19 cellular contexts compared by ENCODE assay signal in the genomic region with DNA sequence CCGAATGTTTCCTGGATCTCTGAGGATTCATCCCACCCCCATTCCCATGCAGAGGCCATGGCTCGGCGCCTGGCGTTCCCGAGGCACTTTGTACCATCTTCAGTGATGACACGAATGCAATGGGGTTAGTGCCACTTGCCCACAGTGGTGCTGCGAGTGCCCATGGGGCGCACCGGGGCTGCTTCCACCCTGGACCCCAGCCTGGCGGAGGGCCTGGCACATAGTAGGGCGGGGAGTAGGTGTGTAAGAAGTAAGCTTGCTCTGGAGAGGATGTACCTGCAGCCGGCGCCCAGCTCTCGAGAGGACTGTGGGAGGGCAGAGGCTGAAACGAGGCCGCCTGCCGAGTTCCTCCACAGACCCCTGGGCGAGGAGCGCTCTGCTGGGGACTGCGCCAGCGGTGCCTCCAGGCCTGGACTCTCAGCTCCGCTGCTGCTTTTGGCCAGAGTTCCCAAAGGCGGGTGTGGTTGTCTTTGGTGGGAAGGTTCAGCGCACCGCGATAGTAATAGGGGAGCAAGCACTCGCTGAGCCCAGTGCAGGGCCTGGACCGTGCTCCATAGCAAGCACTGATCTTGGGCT. TPM values are rescaled to one million over a fixed set of nuclear protein-coding genes. Genes with fewer than 3 reads are reported as not detected.
DNase-seq lines count a peak whose midpoint lies in the region; ATAC-seq, FAIRE-seq and TF ChIP-seq lines count a peak whose summit lies in the region.
"Had no signal": no experiment of that assay in that cellular context is flagged by ENCODE, and none has a peak within 500 bp of the region (broad histone marks: within the 10 kb centered on the region; RNA-seq: fewer than 3 reads in every experiment).

No MANE protein-coding gene starts in this region.

- H3K36me3 ChIP-seq in GM12878 (ENCODE audit: control insufficient read depth in 2 of 2, insufficient read depth in 2 of 2, low read length in 1 of 2) = peaks cover 7 to 9% of the 10 kb centered on the region in 2 experiments
- H3K36me3 ChIP-seq in osteoblast (ENCODE audit: insufficient read depth, low read length) = peaks cover 27% of the 10 kb centered on the region

- peaks cover 4% of the 10 kb centered on the region for H3K4me1 Mint-ChIP-seq in activated CD4-positive, alpha-beta memory T cell treated with anti-CD3 and anti-CD28 coated beads, Interleukin-2, amount 10 ng/mL, durations not matched to agents 7 days and 5 days
- H3K4me1 Mint-ChIP-seq in activated CD4-positive, alpha-beta memory T cell treated with anti-CD3 and anti-CD28 coated beads for 36 hours (ENCODE audit: low read depth) = peaks cover 5% of the 10 kb centered on the region
- no peaks in the 10 kb centered on the region for H3K4me1 Mint-ChIP-seq in WTC11

- no peak for DNase-seq in activated CD4-positive, alpha-beta memory T cell treated with anti-CD3 and anti-CD28 coated beads, Interleukin-2, amount 10 ng/mL, durations not matched to agents 7 days and 5 days
- no peak for DNase-seq in activated CD4-positive, alpha-beta memory T cell treated with anti-CD3 and anti-CD28 coated beads for 36 hours
- no peak for DNase-seq in GM12878 (ENCODE audit: low read depth, low spot score)
- DNase-seq in osteoblast (ENCODE audit: insufficient read length, low spot score, missing footprints) = peak; percentile 81
- no peak for DNase-seq in activated CD4-positive, CD25-positive, alpha-beta regulatory T cell (lab: John Stamatoyannopoulos, UW)
- no peak for DNase-seq in WTC11 (ENCODE audit: low spot score)
- DNase-seq: 8988T, C1 segment of cervical spinal cord, COR-L47, DMS53, HCEC 1CT, NCI-H1417 treated with DMSO at 0.1 percent for 48 hours, NCI-H2029, NCI-H510A, NCI-H82, Peyer's patch, SHP77 had no signal

- H3K9me3 ChIP-seq in GM12878 (replicated peaks; ENCODE audit: control insufficient read depth, insufficient read depth, low read length) (no peaks in the 10 kb centered on the region), osteoblast (ENCODE audit: low read depth, low read length) (no peaks in the 10 kb centered on the region)
- H3K9me3 ChIP-seq: Peyer's patch had no signal

- RAD21 ChIA-PET in GM12878 (lab: Charles Lee; ENCODE audit: unreplicated experiment) = no interaction called here

- H3K4me1 ChIP-seq in GM12878 (ENCODE audit: control insufficient read depth, insufficient read depth, low read length) (peaks cover 13% of the 10 kb centered on the region), osteoblast (ENCODE audit: insufficient read depth, low read length) (no peaks in the 10 kb centered on the region)

- H3K4me2 ChIP-seq in GM12878 (ENCODE audit: control insufficient read depth, insufficient read depth) = no peak overlapping the region
- H3K4me2 ChIP-seq in osteoblast (ENCODE audit: insufficient read depth, low read length) = no peak overlapping the region

- TF ChIP-seq RAD21 in GM12878 (IDR thresholded peaks at IDR 0.05; ENCODE audit: insufficient read depth, low read depth, low read length) = no peak

- peaks cover 49% of the 10 kb centered on the region for H3K36me3 Mint-ChIP-seq in activated CD4-positive, alpha-beta memory T cell treated with anti-CD3 and anti-CD28 coated beads, Interleukin-2, amount 10 ng/mL, durations not matched to agents 7 days and 5 days (ENCODE audit: low read depth)
- H3K36me3 Mint-ChIP-seq in activated CD4-positive, alpha-beta memory T cell treated with anti-CD3 and anti-CD28 coated beads for 36 hours = peaks cover 36% of the 10 kb centered on the region
- peaks cover 37% of the 10 kb centered on the region for H3K36me3 Mint-ChIP-seq in WTC11
- H3K36me3 Mint-ChIP-seq: IgD-negative memory B cell had no signal

- FAIRE-seq in GM12878 (lab: Jason Lieb, UNC) = no peak

- H3K4me3 Mint-ChIP-seq in activated CD4-positive, alpha-beta memory T cell treated with anti-CD3 and anti-CD28 coated beads, Interleukin-2, amount 10 ng/mL, durations not matched to agents 7 days and 5 days = no peak overlapping the region
- no peak overlapping the region for H3K4me3 Mint-ChIP-seq in activated CD4-positive, alpha-beta memory T cell treated with anti-CD3 and anti-CD28 coated beads for 36 hours
- H3K4me3 Mint-ChIP-seq in WTC11 = no peak overlapping the region

- H3K27me3 Mint-ChIP-seq in activated CD4-positive, alpha-beta memory T cell treated with anti-CD3 and anti-CD28 coated beads, Interleukin-2, amount 10 ng/mL, durations not matched to agents 7 days and 5 days = peaks cover under 1% of the 10 kb centered on the region
- peaks cover 2% of the 10 kb centered on the region for H3K27me3 Mint-ChIP-seq in activated CD4-positive, alpha-beta memory T cell treated with anti-CD3 and anti-CD28 coated beads for 36 hours
- H3K27me3 Mint-ChIP-seq in WTC11 (ENCODE audit: low read depth) = no peaks in the 10 kb centered on the region

- H2AFZ ChIP-seq in GM12878 (ENCODE audit: control insufficient read depth, low read depth, low read length) (no peak overlapping the region), osteoblast (ENCODE audit: low read length) (no peak overlapping the region)

- in situ Hi-C loops in GM12878 (cut with MboI) = no loop called here

- no peak overlapping the region for H3K9ac ChIP-seq in GM12878 (ENCODE audit: control insufficient read depth, insufficient read depth, low read length)

- 97% methylated on average over 28 of the region's 28 CpGs for WGBS in GM12878 (ENCODE audit: insufficient coverage, insufficient replicate concordance, low lambda C conversion rate, missing lambda C conversion rate)

- H3K4me3 ChIP-seq in GM12878 (no peak overlapping the region), osteoblast (ENCODE audit: insufficient read depth, low read length) (no peak overlapping the region)
- H3K4me3 ChIP-seq: Peyer's patch had no signal

- H3K9me3 Mint-ChIP-seq in activated CD4-positive, alpha-beta memory T cell treated with anti-CD3 and anti-CD28 coated beads, Interleukin-2, amount 10 ng/mL, durations not matched to agents 7 days and 5 days = no peaks in the 10 kb centered on the region
- H3K9me3 Mint-ChIP-seq in activated CD4-positive, alpha-beta memory T cell treated with anti-CD3 and anti-CD28 coated beads for 36 hours = no peaks in the 10 kb centered on the region
- no peaks in the 10 kb centered on the region for H3K9me3 Mint-ChIP-seq in WTC11
- H3K9me3 Mint-ChIP-seq: IgD-negative memory B cell had no signal

- TF ChIP-seq EP300 in GM12878 (IDR thresholded peaks at IDR 0.05; ENCODE audit: borderline replicate concordance in 1 of 2, control insufficient read depth in 1 of 2, low read depth in 2 of 2, low read length in 2 of 2) = no peak

- H3K79me2 ChIP-seq in GM12878 (ENCODE audit: control insufficient read depth, insufficient read depth, low read length) = no peaks in the 10 kb centered on the region
- H3K79me2 ChIP-seq in osteoblast (ENCODE audit: insufficient read depth, low read length) = no peaks in the 10 kb centered on the region

- POLR2A ChIA-PET in activated CD4-positive, alpha-beta memory T cell treated with anti-CD3 and anti-CD28 coated beads, Interleukin-2, amount 10 ng/mL, durations not matched to agents 7 days and 5 days (lab: Charles Lee) = interaction anchor here (1.2 kb wide), 1 partner anchor 136 kb away, joined by 3 read pairs; no protein-coding TSS in a partner anchor
- POLR2A ChIA-PET in activated CD4-positive, alpha-beta memory T cell treated with anti-CD3 and anti-CD28 coated beads for 36 hours (lab: Charles Lee) = no interaction called here
- POLR2A ChIA-PET in GM12878 (lab: Charles Lee) = no interaction called here
- POLR2A ChIA-PET in WTC11 (lab: Charles Lee) = no interaction called here

- no peak for TF ChIP-seq POLR2A in GM12878 (IDR thresholded peaks at IDR 0.05; ENCODE audit: low read depth, low read length)

- TF ChIP-seq CTCF in GM12878 (IDR thresholded peaks at IDR 0.05 in 2 of 3, conservative IDR thresholded peaks at IDR 0.05 in 1 of 3; ENCODE audit: control insufficient read depth in 2 of 3, extremely low read depth in 1 of 3, insufficient read depth in 1 of 3, low read depth in 3 of 3, low read length in 3 of 3) (no peak), osteoblast (IDR thresholded peaks at IDR 0.05; ENCODE audit: extremely low read depth, low read depth, low read length) (no peak), WTC11 (IDR thresholded peaks at IDR 0.05) (no peak)

- H3K27ac ChIP-seq in GM12878 (ENCODE audit: control insufficient read depth, insufficient read depth) = no peak overlapping the region
- no peak overlapping the region for H3K27ac ChIP-seq in osteoblast (ENCODE audit: low read depth, low read length)
- H3K27ac ChIP-seq: Peyer's patch had no signal

- intact Hi-C loops in activated CD4-positive, alpha-beta memory T cell treated with anti-CD3 and anti-CD28 coated beads for 36 hours (cut with micrococcal nuclease) = no loop called here
- intact Hi-C loops in GM12878 (cut with micrococcal nuclease; ENCODE audit: unreplicated experiment) = no loop called here

- no TSS peak for BruUV-seq in GM12878 (replicated peaks; lab: Mats Ljungman, UMichigan)

- CTCF ChIA-PET in activated CD4-positive, alpha-beta memory T cell treated with anti-CD3 and anti-CD28 coated beads, Interleukin-2, amount 10 ng/mL, durations not matched to agents 7 days and 5 days (lab: Charles Lee) = no interaction called here
- CTCF ChIA-PET in activated CD4-positive, alpha-beta memory T cell treated with anti-CD3 and anti-CD28 coated beads for 36 hours (lab: Charles Lee) = no interaction called here
- CTCF ChIA-PET in GM12878 (lab: Yijun Ruan, JAX) = interaction anchor here (1.5 kb wide), 1 partner anchor 234 kb away, joined by 5 read pairs; no protein-coding TSS in a partner anchor
- CTCF ChIA-PET in WTC11 (lab: Charles Lee) = no interaction called here

- H4K20me1 ChIP-seq in GM12878 (ENCODE audit: control insufficient read depth, insufficient read depth) = no peaks in the 10 kb centered on the region
- H4K20me1 ChIP-seq in osteoblast (ENCODE audit: insufficient read depth, low read length) = peaks cover 6% of the 10 kb centered on the region

- peak overlapping the region; percentile 19 for H3K27ac Mint-ChIP-seq in activated CD4-positive, alpha-beta memory T cell treated with anti-CD3 and anti-CD28 coated beads, Interleukin-2, amount 10 ng/mL, durations not matched to agents 7 days and 5 days
- no peak overlapping the region for H3K27ac Mint-ChIP-seq in activated CD4-positive, alpha-beta memory T cell treated with anti-CD3 and anti-CD28 coated beads for 36 hours
- no peak overlapping the region; the same call in 1 of the 2 replicates for H3K27ac Mint-ChIP-seq in WTC11

- ATAC-seq in GM12878 (no peak), WTC11 (no peak)

- SMC1A ChIA-PET in GM12878 (lab: Charles Lee; ENCODE audit: uncharacterized antibody, unreplicated experiment) = no interaction called here

- H3K27me3 ChIP-seq in GM12878 (replicated peaks in 1 of 2; ENCODE audit: control insufficient read depth in 2 of 2, insufficient read depth in 2 of 2, low read length in 1 of 2) = no peaks in the 10 kb centered on the region
- peaks cover 3% of the 10 kb centered on the region for H3K27me3 ChIP-seq in osteoblast (ENCODE audit: insufficient read depth, low read length)
- H3K27me3 ChIP-seq: Peyer's patch had no signal

RNA-seq across cellular contexts. Expression of a gene that starts 5.5 kb away (rescaled TPM):
- total RNA-seq in activated CD4-positive, alpha-beta memory T cell treated with anti-CD3 and anti-CD28 coated beads, Interleukin-2, amount 10 ng/mL, durations not matched to agents 7 days and 5 days = under 1 TPM; 0.38 to 0.43 TPM
- not detected for total RNA-seq in activated CD4-positive, alpha-beta memory T cell treated with anti-CD3 and anti-CD28 coated beads for 36 hours
- 0.17 TPM in 1 of 2 replicates, not detected in the other for total RNA-seq in GM12878 (2013; cell fraction: nucleolus; rRNA removed)
- total RNA-seq in GM12878 (2014; rRNA removed) (0.45 TPM in 1 of 2 replicates, not detected in the other), GM12878 (2014; rRNA removed; fragmentation: Illumina TruSeq; extraction: Trizol) (0.36 TPM in 1 of 2 replicates, not detected in the other), GM12878 (2021) (not detected in 2 replicates), osteoblast (not detected in 2 replicates), WTC11 (2021) (0.11 to 0.22 TPM (median 0.14 TPM) in 3 replicates)
- polyA plus RNA-seq in GM12878 (2011; ENCODE audit: low read depth) = 0.31 TPM
- polyA plus RNA-seq in GM12878 (2011; rRNA removed) (0.03 TPM in 1 of 2 replicates, not detected in the other), GM12878 (2014; fragmentation: Illumina TruSeq; extraction: Trizol) (0.10 TPM in 1 of 2 replicates, not detected in the other), GM12878 (2014; fragmentation: Nextera tagmentation; extraction: Ambion mirVana) (under 1 TPM; 0.58 to 0.71 TPM), GM12878 (2014; rRNA removed) (0.53 TPM in 1 of 2 replicates, not detected in the other), GM12878 (2016; fragmentation: Nextera tagmentation; extraction: Ambion mirVana) (under 1 TPM; 0.23 to 0.63 TPM)
- 0.15 TPM in 1 of 2 replicates, not detected in the other for polyA plus RNA-seq in GM12878 (2011; cell fraction: cytosol; rRNA removed)
- 0.42 and 0.45 TPM in 2 replicates for polyA plus RNA-seq in GM12878 (2011; cell fraction: nucleus; rRNA removed)
- 0.17 and 0.26 TPM in 2 replicates for polyA plus RNA-seq in GM12878 (2012)
- polyA minus RNA-seq in GM12878 (2011; rRNA and poly(A)+ RNA removed) = 0.07 and 0.15 TPM in 2 replicates
- polyA minus RNA-seq in GM12878 (2011; cell fraction: cytosol; rRNA and poly(A)+ RNA removed) = not detected in 2 replicates
- polyA minus RNA-seq in GM12878 (2011; cell fraction: nucleus; rRNA and poly(A)+ RNA removed) = 0.24 and 0.77 TPM in 2 replicates
- total RNA-seq: Peyer's patch had no signal
- polyA plus RNA-seq: IgD-negative memory B cell had no signal

RNA-seq across cellular contexts. Expression of a gene that starts 8.0 kb away (rescaled TPM):
- total RNA-seq in activated CD4-positive, alpha-beta memory T cell treated with anti-CD3 and anti-CD28 coated beads, Interleukin-2, amount 10 ng/mL, durations not matched to agents 7 days and 5 days = 100 to 1,000 TPM; 164 to 172 TPM
- total RNA-seq in activated CD4-positive, alpha-beta memory T cell treated with anti-CD3 and anti-CD28 coated beads for 36 hours = 100 to 1,000 TPM; 117 to 121 TPM
- total RNA-seq in GM12878 (2013; cell fraction: nucleolus; rRNA removed) = 101 and 123 TPM in 2 replicates
- 80.2 and 94.2 TPM in 2 replicates for total RNA-seq in GM12878 (2014; rRNA removed)
- total RNA-seq in GM12878 (2014; rRNA removed; fragmentation: Illumina TruSeq; extraction: Trizol) = 49.2 and 62.2 TPM in 2 replicates
- 131 and 143 TPM in 2 replicates for total RNA-seq in GM12878 (2021)
- 38.1 TPM for polyA plus RNA-seq in GM12878 (2011; ENCODE audit: low read depth)
- 108 and 157 TPM in 2 replicates for polyA plus RNA-seq in GM12878 (2011; rRNA removed)
- polyA plus RNA-seq in GM12878 (2011; cell fraction: cytosol; rRNA removed) = 108 and 167 TPM in 2 replicates
- polyA plus RNA-seq in GM12878 (2011; cell fraction: nucleus; rRNA removed) = 228 and 254 TPM in 2 replicates
- 133 and 151 TPM in 2 replicates for polyA plus RNA-seq in GM12878 (2012)
- 47.1 and 68.9 TPM in 2 replicates for polyA plus RNA-seq in GM12878 (2014; fragmentation: Illumina TruSeq; extraction: Trizol)
- polyA plus RNA-seq in GM12878 (2014; fragmentation: Nextera tagmentation; extraction: Ambion mirVana) = 1 to 10 TPM in 1 of 2 experiments, under 1 TPM in 1; 0.56 to 2.1 TPM
- 131 and 157 TPM in 2 replicates for polyA plus RNA-seq in GM12878 (2014; rRNA removed)
- polyA plus RNA-seq in GM12878 (2016; fragmentation: Nextera tagmentation; extraction: Ambion mirVana) = 10 to 100 TPM; 13.4 to 13.6 TPM
- polyA minus RNA-seq in GM12878 (2011; rRNA and poly(A)+ RNA removed) = 84.5 and 85.5 TPM in 2 replicates
- 46.8 and 58.7 TPM in 2 replicates for polyA minus RNA-seq in GM12878 (2011; cell fraction: cytosol; rRNA and poly(A)+ RNA removed)
- 33.0 and 57.6 TPM in 2 replicates for polyA minus RNA-seq in GM12878 (2011; cell fraction: nucleus; rRNA and poly(A)+ RNA removed)
- 66.2 and 74.0 TPM in 2 replicates for total RNA-seq in osteoblast
- total RNA-seq in WTC11 (2021) = 109 to 127 TPM (median 120 TPM) in 3 replicates

RNA-seq across cellular contexts. Expression of a gene that starts 15.2 kb away (rescaled TPM):
- not detected for total RNA-seq in activated CD4-positive, alpha-beta memory T cell treated with anti-CD3 and anti-CD28 coated beads, Interleukin-2, amount 10 ng/mL, durations not matched to agents 7 days and 5 days
- under 1 TPM; 0.43 to 0.44 TPM for total RNA-seq in activated CD4-positive, alpha-beta memory T cell treated with anti-CD3 and anti-CD28 coated beads for 36 hours
- 1.0 and 2.8 TPM in 2 replicates for total RNA-seq in GM12878 (2013; cell fraction: nucleolus; rRNA removed)
- 0.11 and 0.17 TPM in 2 replicates for total RNA-seq in GM12878 (2014; rRNA removed)
- 0.05 and 0.09 TPM in 2 replicates for total RNA-seq in GM12878 (2014; rRNA removed; fragmentation: Illumina TruSeq; extraction: Trizol)
- 0.27 and 0.56 TPM in 2 replicates for total RNA-seq in GM12878 (2021)
- polyA plus RNA-seq in GM12878 (2011; ENCODE audit: low read depth) = not detected
- 0.03 and 0.23 TPM in 2 replicates for polyA plus RNA-seq in GM12878 (2011; rRNA removed)
- polyA plus RNA-seq in GM12878 (2011; cell fraction: cytosol; rRNA removed) = 0.10 and 0.13 TPM in 2 replicates
- polyA plus RNA-seq in GM12878 (2011; cell fraction: nucleus; rRNA removed) = 0.26 and 0.28 TPM in 2 replicates
- polyA plus RNA-seq in GM12878 (2012) = 0.11 TPM in 1 of 2 replicates, not detected in the other
- polyA plus RNA-seq in GM12878 (2014; fragmentation: Illumina TruSeq; extraction: Trizol) = 0.06 TPM in 2 replicates
- not detected for polyA plus RNA-seq in GM12878 (2014; fragmentation: Nextera tagmentation; extraction: Ambion mirVana)
- polyA plus RNA-seq in GM12878 (2014; rRNA removed) = 0.63 and 0.82 TPM in 2 replicates
- under 1 TPM; 0.16 to 0.23 TPM for polyA plus RNA-seq in GM12878 (2016; fragmentation: Nextera tagmentation; extraction: Ambion mirVana)
- polyA minus RNA-seq in GM12878 (2011; rRNA and poly(A)+ RNA removed) = 0.10 and 0.22 TPM in 2 replicates
- 0.53 TPM in 1 of 2 replicates, not detected in the other for polyA minus RNA-seq in GM12878 (2011; cell fraction: cytosol; rRNA and poly(A)+ RNA removed)
- polyA minus RNA-seq in GM12878 (2011; cell fraction: nucleus; rRNA and poly(A)+ RNA removed) = not detected in 2 replicates
- total RNA-seq in osteoblast = not detected in 2 replicates
- total RNA-seq in WTC11 (2021) = 0.23 to 0.53 TPM (median 0.46 TPM) in 3 replicates
- total RNA-seq: HT-29 had no signal

RNA-seq across cellular contexts. Expression of a gene that starts 28.0 kb away (rescaled TPM):
- 10 to 100 TPM; 13.2 to 13.3 TPM for total RNA-seq in activated CD4-positive, alpha-beta memory T cell treated with anti-CD3 and anti-CD28 coated beads, Interleukin-2, amount 10 ng/mL, durations not matched to agents 7 days and 5 days
- total RNA-seq in activated CD4-positive, alpha-beta memory T cell treated with anti-CD3 and anti-CD28 coated beads for 36 hours = 10 to 100 TPM; 25.4 to 28.7 TPM
- total RNA-seq in GM12878 (2013; cell fraction: nucleolus; rRNA removed) = 33.1 and 34.6 TPM in 2 replicates
- total RNA-seq in GM12878 (2014; rRNA removed) (36.9 and 48.1 TPM in 2 replicates), GM12878 (2014; rRNA removed; fragmentation: Illumina TruSeq; extraction: Trizol) (7.5 and 14.4 TPM in 2 replicates), GM12878 (2021) (44.1 and 48.8 TPM in 2 replicates), osteoblast (0.29 and 0.36 TPM in 2 replicates), WTC11 (2021) (126 to 132 TPM (median 130 TPM) in 3 replicates)
- polyA plus RNA-seq in GM12878 (2011; ENCODE audit: low read depth) = 7.4 TPM
- polyA plus RNA-seq in GM12878 (2011; rRNA removed) (6.1 and 24.3 TPM in 2 replicates), GM12878 (2014; fragmentation: Illumina TruSeq; extraction: Trizol) (3.3 and 12.4 TPM in 2 replicates), GM12878 (2014; fragmentation: Nextera tagmentation; extraction: Ambion mirVana) (under 1 TPM; 0.26 to 0.84 TPM), GM12878 (2014; rRNA removed) (28.3 and 37.6 TPM in 2 replicates), GM12878 (2016; fragmentation: Nextera tagmentation; extraction: Ambion mirVana) (10 to 100 TPM; 35.7 to 53.9 TPM)
- 22.8 and 24.7 TPM in 2 replicates for polyA plus RNA-seq in GM12878 (2011; cell fraction: cytosol; rRNA removed)
- polyA plus RNA-seq in GM12878 (2011; cell fraction: nucleus; rRNA removed) = 64.4 and 68.8 TPM in 2 replicates
- 20.0 and 27.4 TPM in 2 replicates for polyA plus RNA-seq in GM12878 (2012)
- polyA minus RNA-seq in GM12878 (2011; rRNA and poly(A)+ RNA removed) = 21.7 and 34.3 TPM in 2 replicates
- polyA minus RNA-seq in GM12878 (2011; cell fraction: cytosol; rRNA and poly(A)+ RNA removed) = 35.6 and 45.4 TPM in 2 replicates
- 41.6 and 85.2 TPM in 2 replicates for polyA minus RNA-seq in GM12878 (2011; cell fraction: nucleus; rRNA and poly(A)+ RNA removed)

RNA-seq across cellular contexts. Expression of a gene that starts 48.3 kb away (rescaled TPM):
- total RNA-seq in activated CD4-positive, alpha-beta memory T cell treated with anti-CD3 and anti-CD28 coated beads, Interleukin-2, amount 10 ng/mL, durations not matched to agents 7 days and 5 days = not detected
- total RNA-seq in activated CD4-positive, alpha-beta memory T cell treated with anti-CD3 and anti-CD28 coated beads for 36 hours = under 1 TPM in 1 of 2 experiments, not detected in 1; 0.19 TPM
- not detected in 2 replicates for total RNA-seq in GM12878 (2013; cell fraction: nucleolus; rRNA removed)
- not detected in 2 replicates for total RNA-seq in GM12878 (2014; rRNA removed)
- total RNA-seq in GM12878 (2014; rRNA removed; fragmentation: Illumina TruSeq; extraction: Trizol) = not detected in 2 replicates
- total RNA-seq in GM12878 (2021) = not detected in 2 replicates
- polyA plus RNA-seq in GM12878 (2011; ENCODE audit: low read depth) = not detected
- polyA plus RNA-seq in GM12878 (2011; rRNA removed) = 0.05 TPM in 1 of 2 replicates, not detected in the other
- polyA plus RNA-seq in GM12878 (2011; cell fraction: cytosol; rRNA removed) = not detected in 2 replicates
- not detected in 2 replicates for polyA plus RNA-seq in GM12878 (2011; cell fraction: nucleus; rRNA removed)
- polyA plus RNA-seq in GM12878 (2012) = not detected in 2 replicates
- polyA plus RNA-seq in GM12878 (2014; fragmentation: Illumina TruSeq; extraction: Trizol) = not detected in 2 replicates
- not detected for polyA plus RNA-seq in GM12878 (2014; fragmentation: Nextera tagmentation; extraction: Ambion mirVana)
- polyA plus RNA-seq in GM12878 (2014; rRNA removed) = not detected in 2 replicates
- polyA plus RNA-seq in GM12878 (2016; fragmentation: Nextera tagmentation; extraction: Ambion mirVana) = not detected
- not detected in 2 replicates for polyA minus RNA-seq in GM12878 (2011; rRNA and poly(A)+ RNA removed)
- polyA minus RNA-seq in GM12878 (2011; cell fraction: cytosol; rRNA and poly(A)+ RNA removed) = not detected in 2 replicates
- not detected in 2 replicates for polyA minus RNA-seq in GM12878 (2011; cell fraction: nucleus; rRNA and poly(A)+ RNA removed)
- not detected in 2 replicates for total RNA-seq in osteoblast
- 0.16 to 0.20 TPM in 2 of 3 replicates, not detected in the other for total RNA-seq in WTC11 (2021)
- total RNA-seq: HT-29, Peyer's patch had no signal
- polyA plus RNA-seq: IgD-negative memory B cell had no signal
